31 cellular contexts compared by ENCODE assay signal in the genomic region with DNA sequence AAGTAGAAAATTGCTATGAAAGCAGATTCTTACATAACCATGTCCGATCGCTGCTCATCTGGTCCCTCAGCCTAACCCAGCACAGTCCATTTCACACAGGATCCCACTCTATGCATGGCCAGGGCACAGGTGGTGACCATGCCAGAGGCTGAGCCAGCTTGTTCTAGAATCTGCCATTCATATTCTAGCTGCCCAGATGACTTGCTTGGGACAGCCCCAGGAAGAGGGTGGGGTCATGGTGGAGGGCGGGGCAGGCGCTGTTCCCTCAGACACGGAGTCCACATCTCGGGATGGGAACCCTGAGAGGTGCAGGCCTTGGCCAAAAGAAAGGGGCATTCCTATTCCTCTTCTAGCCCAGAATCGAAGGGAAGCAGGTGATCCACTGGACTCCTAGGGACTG.
"Had no signal": no experiment of that assay in that cellular context is flagged by ENCODE, and none has a peak within 500 bp of the region (broad histone marks: within the 10 kb centered on the region; RNA-seq: fewer than 3 reads in every experiment).

No MANE protein-coding gene starts in this region.

- H3K36me3 ChIP-seq: neural progenitor cell, neutrophil, ovary, right lobe of liver, sigmoid colon, stomach, suprapubic skin, tibial artery, transverse colon, upper lobe of right lung, uterus had no signal

- H3K27ac Mint-ChIP-seq: natural killer cell treated with Interleukin-12 subunit alpha and Interleukin-12 subunit beta and Interleukin-15 and Interleukin-18, amount 100 ng/mL, for 72 hours; neural progenitor cell; progenitor cell of endocrine pancreas; stimulated activated effector memory CD8-positive, alpha-beta T cell treated with anti-CD3 and anti-CD28 coated beads, Interleukin-12 subunit alpha, Interleukin-12 subunit beta, amount 100 ng/mL, for 72 hours; stimulated activated naive B cell treated with anti-CD40 and anti-IgM and Interleukin-4, amounts not matched to agents 10 μg/mL and 1 μg/mL and 100 μg/mL, for 72 hours; stimulated activated naive CD8-positive, alpha-beta T cell treated with anti-CD3 and anti-CD28 coated beads, Interleukin-15, Interleukin-2, amounts not matched to agents 100 ng/mL and 50 ng/mL, for 24 hours; type B pancreatic cell had no signal

- H3K9me3 ChIP-seq: neutrophil, ovary, psoas muscle, right lobe of liver, sigmoid colon, stomach, suprapubic skin, testis, tibial artery, transverse colon, upper lobe of right lung, uterus had no signal

- H3K4me3 Mint-ChIP-seq: naive B cell; naive thymus-derived CD8-positive, alpha-beta T cell; natural killer cell treated with Interleukin-12 subunit alpha and Interleukin-12 subunit beta and Interleukin-15 and Interleukin-18, amount 100 ng/mL, for 72 hours; neural progenitor cell; stimulated activated effector memory CD8-positive, alpha-beta T cell treated with anti-CD3 and anti-CD28 coated beads, Interleukin-12 subunit alpha, Interleukin-12 subunit beta, amount 100 ng/mL, for 72 hours; stimulated activated naive B cell treated with anti-CD40 and anti-IgM and Interleukin-4, amounts not matched to agents 10 μg/mL and 1 μg/mL and 100 μg/mL, for 72 hours; stimulated activated naive CD8-positive, alpha-beta T cell treated with anti-CD3 and anti-CD28 coated beads, Interleukin-15, Interleukin-2, amounts not matched to agents 100 ng/mL and 50 ng/mL, for 24 hours; type B pancreatic cell had no signal

- H3K4me3 ChIP-seq: neural progenitor cell, ovary, psoas muscle, right lobe of liver, sigmoid colon, stomach, suprapubic skin, testis, tibial artery, transverse colon, upper lobe of right lung, uterus had no signal

- H3K27ac ChIP-seq: neural progenitor cell, neutrophil, ovary, parathyroid adenoma, psoas muscle, right lobe of liver, sigmoid colon, stomach, suprapubic skin, testis, tibial artery, transverse colon, upper lobe of right lung, uterus had no signal

- H3K4me1 ChIP-seq: neural progenitor cell, parathyroid adenoma, psoas muscle, right lobe of liver, sigmoid colon, stomach, suprapubic skin, testis, tibial artery, transverse colon, upper lobe of right lung, uterus had no signal

- DNase-seq: naive B cell; naive thymus-derived CD8-positive, alpha-beta T cell; nucleus accumbens; ovary; posterior cingulate gyrus; psoas muscle; right cardiac atrium; right lobe of liver; sigmoid colon; small intestine; stimulated activated CD4-positive, alpha-beta T cell treated with anti-CD3 and anti-CD28 coated beads, Interleukin-15, amount 100 ng/mL, for 24 hours; stimulated activated CD4-positive, alpha-beta T cell treated with anti-CD3 and anti-CD28 coated beads, Interleukin-2, amount 100 ng/mL, for 24 hours; stimulated activated CD4-positive, alpha-beta T cell treated with anti-CD3 and anti-CD28 coated beads, Interleukin-2, amount 100 ng/mL, for 48 hours; stimulated activated CD4-positive, alpha-beta T cell treated with anti-CD3 and anti-CD28 coated beads, Interleukin-4, amount 100 ng/mL, for 24 hours; stimulated activated naive B cell treated with anti-CD40 and anti-IgM and Interleukin-4, amounts not matched to agents 10 μg/mL and 1 μg/mL and 100 μg/mL, for 72 hours; stimulated activated naive CD4-positive, alpha-beta T cell treated with Interleukin-2 at 50 U/mL for 16 hours; stomach; testis; tibial artery; transverse colon; upper lobe of right lung; uterus had no signal

- H3K36me3 Mint-ChIP-seq: naive B cell; naive thymus-derived CD8-positive, alpha-beta T cell; natural killer cell treated with Interleukin-12 subunit alpha and Interleukin-12 subunit beta and Interleukin-15 and Interleukin-18, amount 100 ng/mL, for 72 hours; neural progenitor cell; stimulated activated effector memory CD8-positive, alpha-beta T cell treated with anti-CD3 and anti-CD28 coated beads, Interleukin-12 subunit alpha, Interleukin-12 subunit beta, amount 100 ng/mL, for 72 hours; stimulated activated naive B cell treated with anti-CD40 and anti-IgM and Interleukin-4, amounts not matched to agents 10 μg/mL and 1 μg/mL and 100 μg/mL, for 72 hours; type B pancreatic cell had no signal

- ATAC-seq: naive thymus-derived CD8-positive, alpha-beta T cell; natural killer cell treated with Interleukin-12 subunit alpha and Interleukin-12 subunit beta and Interleukin-15 and Interleukin-18, amount 100 ng/mL, for 72 hours; psoas muscle; right cardiac atrium; right lobe of liver; stimulated activated effector memory CD8-positive, alpha-beta T cell treated with anti-CD3 and anti-CD28 coated beads, Interleukin-12 subunit alpha, Interleukin-12 subunit beta, amount 100 ng/mL, for 72 hours; stimulated activated naive B cell treated with anti-CD40 and anti-IgM and Interleukin-4, amounts not matched to agents 10 μg/mL and 1 μg/mL and 100 μg/mL, for 72 hours; upper lobe of right lung had no signal

- H3K27me3 Mint-ChIP-seq: naive B cell; natural killer cell treated with Interleukin-12 subunit alpha and Interleukin-12 subunit beta and Interleukin-15 and Interleukin-18, amount 100 ng/mL, for 72 hours; stimulated activated naive B cell treated with anti-CD40 and anti-IgM and Interleukin-4, amounts not matched to agents 10 μg/mL and 1 μg/mL and 100 μg/mL, for 72 hours; stimulated activated naive CD8-positive, alpha-beta T cell treated with anti-CD3 and anti-CD28 coated beads, Interleukin-15, Interleukin-2, amounts not matched to agents 100 ng/mL and 50 ng/mL, for 24 hours had no signal

- H3K4me1 Mint-ChIP-seq: naive B cell; naive thymus-derived CD8-positive, alpha-beta T cell; stimulated activated effector memory CD8-positive, alpha-beta T cell treated with anti-CD3 and anti-CD28 coated beads, Interleukin-12 subunit alpha, Interleukin-12 subunit beta, amount 100 ng/mL, for 72 hours; stimulated activated naive B cell treated with anti-CD40 and anti-IgM and Interleukin-4, amounts not matched to agents 10 μg/mL and 1 μg/mL and 100 μg/mL, for 72 hours had no signal

- H3K27me3 ChIP-seq: neural progenitor cell, neutrophil, ovary, right lobe of liver, sigmoid colon, stomach, testis, tibial artery, transverse colon, upper lobe of right lung, uterus had no signal

- H3K9me3 Mint-ChIP-seq: neural progenitor cell had no signal
